Comparison of ENCODE assay signal across 1 cellular context in the genomic region with DNA sequence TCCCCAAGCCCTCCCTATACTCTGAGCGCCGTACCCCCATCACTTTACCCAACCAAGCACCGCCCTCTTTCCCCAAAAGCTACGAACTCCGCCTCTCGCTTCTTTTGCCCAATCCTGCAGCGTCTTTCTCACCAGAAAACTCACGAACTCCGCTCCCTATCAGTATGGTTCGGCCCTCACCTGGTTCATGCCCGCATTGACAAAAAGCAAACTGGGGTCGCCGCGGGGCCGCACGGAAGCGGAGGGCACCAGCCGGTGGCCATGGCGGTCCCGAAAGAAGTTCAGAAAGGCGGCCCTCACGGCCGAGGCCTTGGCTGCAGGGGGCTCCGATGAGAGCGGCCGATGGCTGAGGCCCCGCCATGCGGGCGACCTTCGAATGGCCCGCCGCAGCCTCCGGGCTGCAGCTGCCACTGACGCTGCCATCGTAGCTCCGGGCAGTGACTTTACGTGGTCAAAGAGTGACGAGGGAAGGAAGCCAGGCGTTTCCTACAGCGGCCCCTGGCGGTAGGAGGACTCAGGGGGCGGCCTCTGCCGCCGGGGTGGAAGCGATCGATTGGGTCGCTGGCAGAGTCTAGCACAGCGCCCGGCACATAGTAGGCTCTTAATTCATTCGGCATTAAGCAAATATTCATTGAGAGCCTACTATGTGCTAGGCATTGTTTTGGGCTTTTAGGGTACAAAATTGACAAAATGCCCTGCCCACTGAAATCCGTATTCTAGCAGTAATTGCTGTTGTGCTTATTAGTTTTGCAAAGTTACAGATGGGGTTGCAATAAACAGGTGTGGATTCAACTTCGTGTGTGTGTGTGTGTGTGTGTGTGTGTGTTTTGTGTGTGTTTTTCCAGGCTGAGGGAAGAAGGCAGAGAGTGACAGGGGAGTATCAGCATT.
TF ChIP-seq lines count a peak whose summit lies in the region.

A gene (minus strand): TSS at position 447 of the 888 bp plus-strand sequence. CDS start 24 bp downstream, at position 423.

TF ChIP-seq in HEK293, 187 proteins besides CTCF, POLR2A, EP300 and RAD21 (continued from another document and continues in another):
- TF ChIP-seq, protein P1, sequence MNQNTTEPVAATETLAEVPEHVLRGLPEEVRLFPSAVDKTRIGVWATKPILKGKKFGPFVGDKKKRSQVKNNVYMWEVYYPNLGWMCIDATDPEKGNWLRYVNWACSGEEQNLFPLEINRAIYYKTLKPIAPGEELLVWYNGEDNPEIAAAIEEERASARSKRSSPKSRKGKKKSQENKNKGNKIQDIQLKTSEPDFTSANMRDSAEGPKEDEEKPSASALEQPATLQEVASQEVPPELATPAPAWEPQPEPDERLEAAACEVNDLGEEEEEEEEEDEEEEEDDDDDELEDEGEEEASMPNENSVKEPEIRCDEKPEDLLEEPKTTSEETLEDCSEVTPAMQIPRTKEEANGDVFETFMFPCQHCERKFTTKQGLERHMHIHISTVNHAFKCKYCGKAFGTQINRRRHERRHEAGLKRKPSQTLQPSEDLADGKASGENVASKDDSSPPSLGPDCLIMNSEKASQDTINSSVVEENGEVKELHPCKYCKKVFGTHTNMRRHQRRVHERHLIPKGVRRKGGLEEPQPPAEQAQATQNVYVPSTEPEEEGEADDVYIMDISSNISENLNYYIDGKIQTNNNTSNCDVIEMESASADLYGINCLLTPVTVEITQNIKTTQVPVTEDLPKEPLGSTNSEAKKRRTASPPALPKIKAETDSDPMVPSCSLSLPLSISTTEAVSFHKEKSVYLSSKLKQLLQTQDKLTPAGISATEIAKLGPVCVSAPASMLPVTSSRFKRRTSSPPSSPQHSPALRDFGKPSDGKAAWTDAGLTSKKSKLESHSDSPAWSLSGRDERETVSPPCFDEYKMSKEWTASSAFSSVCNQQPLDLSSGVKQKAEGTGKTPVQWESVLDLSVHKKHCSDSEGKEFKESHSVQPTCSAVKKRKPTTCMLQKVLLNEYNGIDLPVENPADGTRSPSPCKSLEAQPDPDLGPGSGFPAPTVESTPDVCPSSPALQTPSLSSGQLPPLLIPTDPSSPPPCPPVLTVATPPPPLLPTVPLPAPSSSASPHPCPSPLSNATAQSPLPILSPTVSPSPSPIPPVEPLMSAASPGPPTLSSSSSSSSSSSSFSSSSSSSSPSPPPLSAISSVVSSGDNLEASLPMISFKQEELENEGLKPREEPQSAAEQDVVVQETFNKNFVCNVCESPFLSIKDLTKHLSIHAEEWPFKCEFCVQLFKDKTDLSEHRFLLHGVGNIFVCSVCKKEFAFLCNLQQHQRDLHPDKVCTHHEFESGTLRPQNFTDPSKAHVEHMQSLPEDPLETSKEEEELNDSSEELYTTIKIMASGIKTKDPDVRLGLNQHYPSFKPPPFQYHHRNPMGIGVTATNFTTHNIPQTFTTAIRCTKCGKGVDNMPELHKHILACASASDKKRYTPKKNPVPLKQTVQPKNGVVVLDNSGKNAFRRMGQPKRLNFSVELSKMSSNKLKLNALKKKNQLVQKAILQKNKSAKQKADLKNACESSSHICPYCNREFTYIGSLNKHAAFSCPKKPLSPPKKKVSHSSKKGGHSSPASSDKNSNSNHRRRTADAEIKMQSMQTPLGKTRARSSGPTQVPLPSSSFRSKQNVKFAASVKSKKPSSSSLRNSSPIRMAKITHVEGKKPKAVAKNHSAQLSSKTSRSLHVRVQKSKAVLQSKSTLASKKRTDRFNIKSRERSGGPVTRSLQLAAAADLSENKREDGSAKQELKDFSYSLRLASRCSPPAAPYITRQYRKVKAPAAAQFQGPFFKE (tag by site-specific recombination; IDR thresholded peaks at IDR 0.05; ENCODE audit: borderline replicate concordance) = no peak
- TF ChIP-seq ZNF76 (tag by site-specific recombination; IDR thresholded peaks at IDR 0.05; ENCODE audit: borderline replicate concordance, low read depth) (peak; percentile 78; the same call in 1 of the 2 replicates), ZNF664 (tag by site-specific recombination; IDR thresholded peaks at IDR 0.05) (peak; percentile 46), ZNF747 (tag by site-specific recombination; IDR thresholded peaks at IDR 0.05) (no peak), ZNF211 (tag by site-specific recombination; IDR thresholded peaks at IDR 0.05; ENCODE audit: low read depth) (no peak), YY2 (tag by site-specific recombination; IDR thresholded peaks at IDR 0.05) (peak; percentile 98), SCRT2 (tag by site-specific recombination; IDR thresholded peaks at IDR 0.05) (no peak; the same call in 1 of the 2 replicates), ZSCAN23 (tag by site-specific recombination; IDR thresholded peaks at IDR 0.05) (peak; percentile 78), ZNF391 (tag by site-specific recombination; IDR thresholded peaks at IDR 0.05; ENCODE audit: borderline replicate concordance, low read depth) (peak; percentile 79; the same call in 1 of the 2 replicates), ZIC2 (tag by site-specific recombination; IDR thresholded peaks at IDR 0.05) (no peak), ZNF169 (tag by site-specific recombination; IDR thresholded peaks at IDR 0.05) (no peak), ZNF274 (IDR thresholded peaks at IDR 0.05; ENCODE audit: low read length) (no peak), ZNF274 (tag by site-specific recombination; IDR thresholded peaks at IDR 0.05; ENCODE audit: borderline replicate concordance) (no peak), ZNF354C (tag by site-specific recombination; IDR thresholded peaks at IDR 0.05; ENCODE audit: borderline replicate concordance, low read depth) (no peak), ZNF830 (tag by site-specific recombination; IDR thresholded peaks at IDR 0.05; ENCODE audit: low read depth) (no peak), ZNF701 (tag by site-specific recombination; IDR thresholded peaks at IDR 0.05) (no peak), ZNF423 (tag by site-specific recombination; IDR thresholded peaks at IDR 0.05) (no peak), ZNF510 (tag by site-specific recombination; IDR thresholded peaks at IDR 0.05; ENCODE audit: insufficient replicate concordance) (no peak), SP2 (tag by site-specific recombination; IDR thresholded peaks at IDR 0.05) (peak; percentile 47), ZNF214 (tag by site-specific recombination; IDR thresholded peaks at IDR 0.05; ENCODE audit: borderline replicate concordance) (no peak), SETDB1 (IDR thresholded peaks at IDR 0.05; ENCODE audit: insufficient read length, low read length) (peak; percentile 58), ZNF777 (tag by site-specific recombination; IDR thresholded peaks at IDR 0.05; ENCODE audit: borderline replicate concordance) (0 out of 2 replicates have a peak, but pooled peaks have one; percentile 37), ZNF768 (tag by site-specific recombination; IDR thresholded peaks at IDR 0.05) (no peak; the same call in 1 of the 2 replicates), ZNF302 (tag by site-specific recombination; IDR thresholded peaks at IDR 0.05; ENCODE audit: low read depth) (no peak), ZSCAN16 (tag by site-specific recombination; IDR thresholded peaks at IDR 0.05) (no peak), SP7 (tag by site-specific recombination; IDR thresholded peaks at IDR 0.05) (peak; percentile 93), ZNF121 (tag by site-specific recombination; IDR thresholded peaks at IDR 0.05) (peak; percentile 76), ZNF184 (tag by site-specific recombination; IDR thresholded peaks at IDR 0.05) (peak; percentile 78; the same call in 1 of the 2 replicates), ZNF658 (tag by site-specific recombination; IDR thresholded peaks at IDR 0.05) (no peak), ZNF560 (tag by site-specific recombination; IDR thresholded peaks at IDR 0.05; ENCODE audit: borderline replicate concordance) (no peak), ZNF544 (tag by site-specific recombination; IDR thresholded peaks at IDR 0.05) (no peak), PRDM1 (tag by site-specific recombination; IDR thresholded peaks at IDR 0.05) (no peak), ZNF521 (tag by site-specific recombination; IDR thresholded peaks at IDR 0.05) (no peak), GLI4 (tag by site-specific recombination; IDR thresholded peaks at IDR 0.05) (no peak; the same call in 1 of the 2 replicates), ZNF221 (tag by site-specific recombination; IDR thresholded peaks at IDR 0.05; ENCODE audit: borderline replicate concordance) (0 out of 2 replicates have a peak, but pooled peaks have one; percentile 75), ZNF843 (tag by site-specific recombination; IDR thresholded peaks at IDR 0.05) (peak; percentile 73), ZNF366 (tag by site-specific recombination; conservative IDR thresholded peaks at IDR 0.05) (peak; percentile 53; the same call in 1 of the 2 replicates), ZSCAN30 (tag by site-specific recombination; IDR thresholded peaks at IDR 0.05) (peak; percentile 99)
- TF ChIP-seq, protein P2, sequence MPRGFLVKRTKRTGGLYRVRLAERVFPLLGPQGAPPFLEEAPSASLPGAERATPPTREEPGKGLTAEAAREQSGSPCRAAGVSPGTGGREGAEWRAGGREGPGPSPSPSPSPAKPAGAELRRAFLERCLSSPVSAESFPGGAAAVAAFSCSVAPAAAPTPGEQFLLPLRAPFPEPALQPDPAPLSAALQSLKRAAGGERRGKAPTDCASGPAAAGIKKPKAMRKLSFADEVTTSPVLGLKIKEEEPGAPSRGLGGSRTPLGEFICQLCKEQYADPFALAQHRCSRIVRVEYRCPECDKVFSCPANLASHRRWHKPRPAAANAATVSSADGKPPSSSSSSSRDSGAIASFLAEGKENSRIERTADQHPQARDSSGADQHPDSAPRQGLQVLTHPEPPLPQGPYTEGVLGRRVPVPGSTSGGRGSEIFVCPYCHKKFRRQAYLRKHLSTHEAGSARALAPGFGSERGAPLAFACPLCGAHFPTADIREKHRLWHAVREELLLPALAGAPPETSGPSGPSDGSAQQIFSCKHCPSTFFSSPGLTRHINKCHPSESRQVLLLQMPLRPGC (tag by site-specific recombination; IDR thresholded peaks at IDR 0.05) = peak; percentile 58
- TF ChIP-seq, protein P3, sequence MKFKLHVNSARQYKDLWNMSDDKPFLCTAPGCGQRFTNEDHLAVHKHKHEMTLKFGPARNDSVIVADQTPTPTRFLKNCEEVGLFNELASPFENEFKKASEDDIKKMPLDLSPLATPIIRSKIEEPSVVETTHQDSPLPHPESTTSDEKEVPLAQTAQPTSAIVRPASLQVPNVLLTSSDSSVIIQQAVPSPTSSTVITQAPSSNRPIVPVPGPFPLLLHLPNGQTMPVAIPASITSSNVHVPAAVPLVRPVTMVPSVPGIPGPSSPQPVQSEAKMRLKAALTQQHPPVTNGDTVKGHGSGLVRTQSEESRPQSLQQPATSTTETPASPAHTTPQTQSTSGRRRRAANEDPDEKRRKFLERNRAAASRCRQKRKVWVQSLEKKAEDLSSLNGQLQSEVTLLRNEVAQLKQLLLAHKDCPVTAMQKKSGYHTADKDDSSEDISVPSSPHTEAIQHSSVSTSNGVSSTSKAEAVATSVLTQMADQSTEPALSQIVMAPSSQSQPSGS (tag by site-specific recombination; IDR thresholded peaks at IDR 0.05; ENCODE audit: low read depth) = no peak
- TF ChIP-seq, protein P4, sequence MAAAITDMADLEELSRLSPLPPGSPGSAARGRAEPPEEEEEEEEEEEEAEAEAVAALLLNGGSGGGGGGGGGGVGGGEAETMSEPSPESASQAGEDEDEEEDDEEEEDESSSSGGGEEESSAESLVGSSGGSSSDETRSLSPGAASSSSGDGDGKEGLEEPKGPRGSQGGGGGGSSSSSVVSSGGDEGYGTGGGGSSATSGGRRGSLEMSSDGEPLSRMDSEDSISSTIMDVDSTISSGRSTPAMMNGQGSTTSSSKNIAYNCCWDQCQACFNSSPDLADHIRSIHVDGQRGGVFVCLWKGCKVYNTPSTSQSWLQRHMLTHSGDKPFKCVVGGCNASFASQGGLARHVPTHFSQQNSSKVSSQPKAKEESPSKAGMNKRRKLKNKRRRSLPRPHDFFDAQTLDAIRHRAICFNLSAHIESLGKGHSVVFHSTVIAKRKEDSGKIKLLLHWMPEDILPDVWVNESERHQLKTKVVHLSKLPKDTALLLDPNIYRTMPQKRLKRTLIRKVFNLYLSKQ (tag by site-specific recombination; IDR thresholded peaks at IDR 0.05; ENCODE audit: borderline replicate concordance) = no peak
- TF ChIP-seq, protein P5, sequence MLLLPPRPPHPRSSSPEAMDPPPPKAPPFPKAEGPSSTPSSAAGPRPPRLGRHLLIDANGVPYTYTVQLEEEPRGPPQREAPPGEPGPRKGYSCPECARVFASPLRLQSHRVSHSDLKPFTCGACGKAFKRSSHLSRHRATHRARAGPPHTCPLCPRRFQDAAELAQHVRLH (tag by site-specific recombination; IDR thresholded peaks at IDR 0.05) = peak; percentile 91
- TF ChIP-seq, protein P6, sequence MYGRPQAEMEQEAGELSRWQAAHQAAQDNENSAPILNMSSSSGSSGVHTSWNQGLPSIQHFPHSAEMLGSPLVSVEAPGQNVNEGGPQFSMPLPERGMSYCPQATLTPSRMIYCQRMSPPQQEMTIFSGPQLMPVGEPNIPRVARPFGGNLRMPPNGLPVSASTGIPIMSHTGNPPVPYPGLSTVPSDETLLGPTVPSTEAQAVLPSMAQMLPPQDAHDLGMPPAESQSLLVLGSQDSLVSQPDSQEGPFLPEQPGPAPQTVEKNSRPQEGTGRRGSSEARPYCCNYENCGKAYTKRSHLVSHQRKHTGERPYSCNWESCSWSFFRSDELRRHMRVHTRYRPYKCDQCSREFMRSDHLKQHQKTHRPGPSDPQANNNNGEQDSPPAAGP (tag by site-specific recombination; IDR thresholded peaks at IDR 0.05) = peak; percentile 90
- TF ChIP-seq, protein P7, sequence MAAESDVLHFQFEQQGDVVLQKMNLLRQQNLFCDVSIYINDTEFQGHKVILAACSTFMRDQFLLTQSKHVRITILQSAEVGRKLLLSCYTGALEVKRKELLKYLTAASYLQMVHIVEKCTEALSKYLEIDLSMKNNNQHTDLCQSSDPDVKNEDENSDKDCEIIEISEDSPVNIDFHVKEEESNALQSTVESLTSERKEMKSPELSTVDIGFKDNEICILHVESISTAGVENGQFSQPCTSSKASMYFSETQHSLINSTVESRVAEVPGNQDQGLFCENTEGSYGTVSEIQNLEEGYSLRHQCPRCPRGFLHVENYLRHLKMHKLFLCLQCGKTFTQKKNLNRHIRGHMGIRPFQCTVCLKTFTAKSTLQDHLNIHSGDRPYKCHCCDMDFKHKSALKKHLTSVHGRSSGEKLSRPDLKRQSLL (tag by site-specific recombination; IDR thresholded peaks at IDR 0.05) = 0 out of 2 replicates have a peak, but pooled peaks have one; percentile 5
- TF ChIP-seq, protein P8, sequence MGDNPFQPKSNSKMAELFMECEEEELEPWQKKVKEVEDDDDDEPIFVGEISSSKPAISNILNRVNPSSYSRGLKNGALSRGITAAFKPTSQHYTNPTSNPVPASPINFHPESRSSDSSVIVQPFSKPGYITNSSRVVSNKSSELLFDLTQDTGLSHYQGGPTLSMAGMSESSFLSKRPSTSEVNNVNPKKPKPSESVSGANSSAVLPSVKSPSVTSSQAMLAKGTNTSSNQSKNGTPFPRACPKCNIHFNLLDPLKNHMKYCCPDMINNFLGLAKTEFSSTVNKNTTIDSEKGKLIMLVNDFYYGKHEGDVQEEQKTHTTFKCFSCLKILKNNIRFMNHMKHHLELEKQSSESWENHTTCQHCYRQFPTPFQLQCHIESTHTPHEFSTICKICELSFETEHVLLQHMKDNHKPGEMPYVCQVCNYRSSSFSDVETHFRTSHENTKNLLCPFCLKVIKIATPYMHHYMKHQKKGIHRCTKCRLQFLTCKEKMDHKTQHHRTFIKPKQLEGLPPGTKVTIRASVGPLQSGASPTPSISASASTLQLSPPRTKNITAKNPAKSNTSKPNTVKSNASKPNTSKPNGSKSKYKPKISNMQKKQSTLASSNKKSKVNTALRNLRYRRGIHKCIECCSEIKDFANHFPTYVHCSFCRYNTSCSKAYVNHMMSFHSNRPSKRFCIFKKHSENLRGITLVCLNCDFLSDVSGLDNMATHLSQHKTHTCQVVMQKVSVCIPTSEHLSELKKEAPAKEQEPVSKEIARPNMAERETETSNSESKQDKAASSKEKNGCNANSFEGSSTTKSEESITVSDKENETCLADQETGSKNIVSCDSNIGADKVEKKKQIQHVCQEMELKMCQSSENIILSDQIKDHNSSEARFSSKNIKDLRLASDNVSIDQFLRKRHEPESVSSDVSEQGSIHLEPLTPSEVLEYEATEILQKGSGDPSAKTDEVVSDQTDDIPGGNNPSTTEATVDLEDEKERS (tag by site-specific recombination; IDR thresholded peaks at IDR 0.05) = no peak
